12 cellular contexts compared by ENCODE assay signal in the genomic region with DNA sequence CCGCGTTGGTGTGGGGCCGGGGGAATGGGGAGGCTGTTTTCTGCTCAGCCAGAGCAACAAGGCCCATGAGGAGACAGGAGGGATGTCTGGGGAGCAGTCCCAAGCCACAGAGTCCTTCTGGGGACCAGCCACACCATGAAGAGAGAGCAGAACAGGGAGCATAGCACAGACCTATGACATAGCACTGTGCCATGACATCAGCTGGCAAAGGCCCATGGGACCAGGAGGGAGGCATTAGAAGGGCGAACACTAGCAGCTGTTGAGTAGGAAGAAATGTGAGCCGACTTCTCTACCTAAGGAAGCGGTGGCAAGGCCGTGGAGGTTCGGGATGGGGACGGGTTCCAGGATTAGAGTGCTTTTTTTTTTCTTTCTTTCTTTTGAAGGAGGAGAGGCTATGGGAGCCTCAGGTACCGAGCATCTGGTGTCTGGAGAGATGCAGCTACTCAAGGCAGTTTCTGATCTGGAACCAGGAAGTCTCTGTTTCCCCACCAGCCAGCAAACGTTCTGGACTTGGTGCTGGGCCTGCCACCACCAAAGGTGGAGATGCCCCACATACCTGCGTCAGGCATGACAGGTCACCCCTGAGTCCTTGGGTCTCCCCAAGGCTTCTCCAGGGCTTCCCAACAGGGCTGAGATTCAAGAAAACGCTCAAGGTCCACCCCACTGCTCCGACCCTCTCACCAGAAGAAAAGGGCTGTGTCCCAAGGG.
DNase-seq lines count a peak whose midpoint lies in the region; ATAC-seq and TF ChIP-seq lines count a peak whose summit lies in the region.
"Had no signal": no experiment of that assay in that cellular context is flagged by ENCODE, and none has a peak within 500 bp of the region (broad histone marks: within the 10 kb centered on the region; RNA-seq: fewer than 3 reads in every experiment).

No MANE protein-coding gene starts in this region.

- POLR2A ChIA-PET in activated naive CD8-positive, alpha-beta T cell treated with anti-CD3 and anti-CD28 coated beads, Interleukin-2, amount 10 ng/mL, durations not matched to agents 7 days and 5 days (lab: Charles Lee) = no interaction called here
- POLR2A ChIA-PET in activated CD4-positive, alpha-beta T cell treated with anti-CD3 and anti-CD28 coated beads for 36 hours (lab: Charles Lee) = no interaction called here

- no peaks in the 10 kb centered on the region for H3K9me3 ChIP-seq in psoas muscle
- H3K9me3 ChIP-seq: ovary, thoracic aorta had no signal

- H3K9me3 Mint-ChIP-seq in activated naive CD8-positive, alpha-beta T cell treated with anti-CD3 and anti-CD28 coated beads, Interleukin-2, amount 10 ng/mL, durations not matched to agents 7 days and 5 days = no peaks in the 10 kb centered on the region
- H3K9me3 Mint-ChIP-seq in activated CD4-positive, alpha-beta T cell treated with anti-CD3 and anti-CD28 coated beads for 36 hours (ENCODE audit: low read depth) = no peaks in the 10 kb centered on the region

- CTCF ChIA-PET in activated CD4-positive, alpha-beta T cell treated with anti-CD3 and anti-CD28 coated beads for 36 hours (lab: Charles Lee) = no interaction called here

- H3K27me3 Mint-ChIP-seq in activated naive CD8-positive, alpha-beta T cell treated with anti-CD3 and anti-CD28 coated beads, Interleukin-2, amount 10 ng/mL, durations not matched to agents 7 days and 5 days = peaks cover 4% of the 10 kb centered on the region
- H3K27me3 Mint-ChIP-seq in activated CD4-positive, alpha-beta T cell treated with anti-CD3 and anti-CD28 coated beads for 36 hours = no peaks in the 10 kb centered on the region

- H3K4me3 Mint-ChIP-seq in activated naive CD8-positive, alpha-beta T cell treated with anti-CD3 and anti-CD28 coated beads, Interleukin-2, amount 10 ng/mL, durations not matched to agents 7 days and 5 days = no peak overlapping the region
- H3K4me3 Mint-ChIP-seq in activated CD4-positive, alpha-beta T cell treated with anti-CD3 and anti-CD28 coated beads for 36 hours = no peak overlapping the region

- no peak for ATAC-seq in activated naive CD8-positive, alpha-beta T cell treated with anti-CD3 and anti-CD28 coated beads, Interleukin-2, amount 10 ng/mL, durations not matched to agents 7 days and 5 days (ENCODE audit: low read depth)
- ATAC-seq in psoas muscle = peak; percentile 47 to 73 (median 63)
- ATAC-seq in activated CD4-positive, alpha-beta T cell treated with anti-CD3 and anti-CD28 coated beads for 36 hours = no peak
- ATAC-seq in HG02970 (IDR thresholded peaks at IDR 0.05; ENCODE audit: low FRiP score, unreplicated experiment) = no peak

- WGBS in psoas muscle, 3 donors = 55 to 66% (median 63%) methylated on average over 14 of the region's 14 CpGs

- H3K36me3 ChIP-seq in psoas muscle (ENCODE audit: insufficient read depth in 1 of 2, low read depth in 1 of 2) = no peaks in the 10 kb centered on the region
- H3K36me3 ChIP-seq: ovary, thoracic aorta had no signal

- H3K27me3 ChIP-seq in psoas muscle (ENCODE audit: insufficient read depth in 3 of 3, low read length in 2 of 3) = no peaks in the 10 kb centered on the region
- H3K27me3 ChIP-seq: ovary had no signal

- peak; percentile 29 for DNase-seq in NCI-H82 (lab: John Stamatoyannopoulos, UW)
- DNase-seq in NCI-H82 treated with DMSO at 0.1 percent for 48 hours (lab: John Stamatoyannopoulos, UW; ENCODE audit: unreplicated experiment) = no peak
- DNase-seq in NCI-H1436 treated with DMSO at 0.1 percent for 48 hours (lab: John Stamatoyannopoulos, UW) = peak; percentile 76
- no peak for DNase-seq in activated naive CD8-positive, alpha-beta T cell treated with anti-CD3 and anti-CD28 coated beads, Interleukin-2, amount 10 ng/mL, durations not matched to agents 7 days and 5 days
- no peak for DNase-seq in psoas muscle
- DNase-seq in KBM-7 = no peak
- DNase-seq in activated CD4-positive, alpha-beta T cell treated with anti-CD3 and anti-CD28 coated beads for 36 hours = no peak
- DNase-seq: activated CD4-positive, alpha-beta T cell treated with anti-CD3 and anti-CD28 coated beads for 4 hours; SW 1271 had no signal

- H3K4me1 ChIP-seq in psoas muscle = no peaks in the 10 kb centered on the region

- TF ChIP-seq CTCF in psoas muscle (IDR thresholded peaks at IDR 0.05) = no peak

- intact Hi-C loops in psoas muscle (cut with DNase I) = loop anchor here in 1 of 2 donors (10.0 kb wide), 1 partner anchor 1706 kb away; no protein-coding TSS in a partner anchor
- intact Hi-C loops in activated CD4-positive, alpha-beta T cell treated with anti-CD3 and anti-CD28 coated beads for 36 hours (cut with DNase I, micrococcal nuclease) = no loop called here

- in situ Hi-C loops in KBM-7 (cut with MboI; ENCODE audit: low pct_unique_long_range_greater_than_20kb, low sequenced_read_pairs) = no loop called here

- no peaks in the 10 kb centered on the region for H3K36me3 Mint-ChIP-seq in activated naive CD8-positive, alpha-beta T cell treated with anti-CD3 and anti-CD28 coated beads, Interleukin-2, amount 10 ng/mL, durations not matched to agents 7 days and 5 days
- H3K36me3 Mint-ChIP-seq in activated CD4-positive, alpha-beta T cell treated with anti-CD3 and anti-CD28 coated beads for 36 hours (ENCODE audit: low read depth) = no peaks in the 10 kb centered on the region

- H3K4me1 Mint-ChIP-seq in activated naive CD8-positive, alpha-beta T cell treated with anti-CD3 and anti-CD28 coated beads, Interleukin-2, amount 10 ng/mL, durations not matched to agents 7 days and 5 days = peaks cover 8% of the 10 kb centered on the region
- peaks cover 3% of the 10 kb centered on the region for H3K4me1 Mint-ChIP-seq in activated CD4-positive, alpha-beta T cell treated with anti-CD3 and anti-CD28 coated beads for 36 hours

- no peak overlapping the region for H3K27ac ChIP-seq in psoas muscle
- H3K27ac ChIP-seq: ovary, thoracic aorta had no signal

- no peak overlapping the region for H3K4me3 ChIP-seq in psoas muscle
- H3K4me3 ChIP-seq: ovary, thoracic aorta had no signal

- peak overlapping the region; percentile 46 for H3K27ac Mint-ChIP-seq in activated naive CD8-positive, alpha-beta T cell treated with anti-CD3 and anti-CD28 coated beads, Interleukin-2, amount 10 ng/mL, durations not matched to agents 7 days and 5 days
- H3K27ac Mint-ChIP-seq in activated CD4-positive, alpha-beta T cell treated with anti-CD3 and anti-CD28 coated beads for 36 hours = no peak overlapping the region

Comparison
In these comparisons a context has a peak if more than half of its experiments do, and no peak if none do; other contexts are left out.
1. DNase-seq: peak in NCI-H82 (single experiment) and NCI-H1436 treated with DMSO at 0.1 percent for 48 hours (single experiment); none in NCI-H82 treated with DMSO at 0.1 percent for 48 hours (single experiment), activated naive CD8-positive, alpha-beta T cell treated with anti-CD3 and anti-CD28 coated beads, Interleukin-2, amount 10 ng/mL, durations not matched to agents 7 days and 5 days (single experiment), psoas muscle (0 of 2), KBM-7 (single experiment) and activated CD4-positive, alpha-beta T cell treated with anti-CD3 and anti-CD28 coated beads for 36 hours (single experiment).
2. ATAC-seq: peak in psoas muscle (4 of 4); none in activated naive CD8-positive, alpha-beta T cell treated with anti-CD3 and anti-CD28 coated beads, Interleukin-2, amount 10 ng/mL, durations not matched to agents 7 days and 5 days (single experiment), activated CD4-positive, alpha-beta T cell treated with anti-CD3 and anti-CD28 coated beads for 36 hours (single experiment) and HG02970 (single experiment).